12 cellular contexts compared by ENCODE assay signal in genomic region chr20:51496964-51497363, GRCh38. TPM values are rescaled to one million over a fixed set of nuclear protein-coding genes. Genes with fewer than 3 reads are reported as not detected.
DNase-seq lines count a peak whose midpoint lies in the region; ATAC-seq and TF ChIP-seq lines count a peak whose summit lies in the region.
"Had no signal": no experiment of that assay in that cellular context is flagged by ENCODE, and none has a peak within 500 bp of the region (broad histone marks: within the 10 kb centered on the region; RNA-seq: fewer than 3 reads in every experiment).

No MANE protein-coding gene starts in this region.

- no TSS peak for BruUV-seq in MCF 10A (replicated peaks; lab: Mats Ljungman, UMichigan)

- TF ChIP-seq POLR2A in breast epithelium (IDR thresholded peaks at IDR 0.05): no peak
- no peak for TF ChIP-seq POLR2A in tibial nerve (IDR thresholded peaks at IDR 0.05)

- intact Hi-C loops in breast epithelium (cut with DNase I; ENCODE audit: low total_unique reads) (no loop called here), MCF 10A (cut with micrococcal nuclease) (no loop called here)

- H3K27me3 Mint-ChIP-seq in MCF 10A (ENCODE audit: insufficient read depth, unreplicated experiment): peaks cover 24% of the 10 kb centered on the region
- no peaks in the 10 kb centered on the region for H3K27me3 Mint-ChIP-seq in T-helper 17 cell
- H3K27me3 Mint-ChIP-seq in endodermal cell (ENCODE audit: insufficient read depth): no peaks in the 10 kb centered on the region

- CTCF ChIA-PET in MCF 10A (lab: Yijun Ruan, JAX): interaction anchor here (0.6 kb wide), 3 partner anchors 10 to 67 kb away, joined by 3 read pairs; no protein-coding TSS in a partner anchor

- H3K9me3 Mint-ChIP-seq in MCF 10A (ENCODE audit: unreplicated experiment) (no peaks in the 10 kb centered on the region), endodermal cell (no peaks in the 10 kb centered on the region)

- no peaks in the 10 kb centered on the region for H3K9me3 ChIP-seq in breast epithelium
- H3K9me3 ChIP-seq in T-helper 17 cell (ENCODE audit: control insufficient read depth, low read length, poor library complexity, severe bottlenecking): no peaks in the 10 kb centered on the region
- no peaks in the 10 kb centered on the region for H3K9me3 ChIP-seq in endodermal cell (ENCODE audit: control insufficient read depth, low read length)
- no peaks in the 10 kb centered on the region for H3K9me3 ChIP-seq in tibial nerve
- no peaks in the 10 kb centered on the region for H3K9me3 ChIP-seq in right atrium auricular region

- H3K9ac ChIP-seq in endodermal cell (ENCODE audit: extremely low read depth, low read length, poor library complexity, severe bottlenecking): no peak overlapping the region

- H3K4me1 ChIP-seq in breast epithelium (peaks cover 0 to 6% of the 10 kb centered on the region in 2 donors), endodermal cell (ENCODE audit: control insufficient read depth, insufficient read depth, low read length) (no peaks in the 10 kb centered on the region), tibial nerve (peaks cover 0 to 53% (median 26%) of the 10 kb centered on the region in 4 donors), right atrium auricular region (peaks cover 0 to 35% of the 10 kb centered on the region in 2 donors)

- no peak overlapping the region for H3K4me3 Mint-ChIP-seq in MCF 10A (ENCODE audit: unreplicated experiment)
- peak overlapping the region; percentile 80 for H3K4me3 Mint-ChIP-seq in T-helper 17 cell
- H3K4me3 Mint-ChIP-seq in endodermal cell: no peak overlapping the region

- H3K4me1 Mint-ChIP-seq in MCF 10A (ENCODE audit: insufficient read depth, unreplicated experiment) (no peaks in the 10 kb centered on the region), T-helper 17 cell (peaks cover 76% of the 10 kb centered on the region), endodermal cell (peaks cover 29% of the 10 kb centered on the region)

- H3K36me3 Mint-ChIP-seq in MCF 10A (ENCODE audit: insufficient read depth, unreplicated experiment) (peaks cover 1% of the 10 kb centered on the region), T-helper 17 cell (ENCODE audit: low read depth) (peaks cover 6% of the 10 kb centered on the region), endodermal cell (ENCODE audit: low read depth) (no peaks in the 10 kb centered on the region)

- ATAC-seq in T-helper 17 cell: no peak
- ATAC-seq: HepG2 had no signal

- H3K36me3 ChIP-seq in breast epithelium (no peaks in the 10 kb centered on the region), endodermal cell (ENCODE audit: control insufficient read depth, insufficient read depth, low read length) (no peaks in the 10 kb centered on the region), tibial nerve (no peaks in the 10 kb centered on the region), right atrium auricular region (no peaks in the 10 kb centered on the region)

- H3K27ac Mint-ChIP-seq in MCF 10A (ENCODE audit: low read depth, unreplicated experiment) (no peak overlapping the region), T-helper 17 cell (peak overlapping the region; percentile 94), endodermal cell (no peak overlapping the region)

- no peak for DNase-seq in breast epithelium (ENCODE audit: low spot score in 2 of 2)
- DNase-seq in MCF 10A (ENCODE audit: unreplicated experiment): no peak
- DNase-seq in T-helper 17 cell: no peak
- peak; percentile 26 for DNase-seq in endodermal cell
- no peak for DNase-seq in tibial nerve (ENCODE audit: low spot score in 2 of 2)
- no peak for DNase-seq in epidermal melanocyte (ENCODE audit: insufficient read length, low spot score)
- DNase-seq in right atrium auricular region (ENCODE audit: low spot score): no peak
- DNase-seq in ACHN: no peak
- DNase-seq: activated CD4-positive, CD25-positive, alpha-beta regulatory T cell treated with anti-CD3 and anti-CD28 coated beads, Interleukin-2, amount 50 U/mL, for 72 hours; NCI-H1092 had no signal

- in situ Hi-C loops in ACHN (cut with HindIII; ENCODE audit: low pct_ligation_motif_present, low pct_unique_long_range_greater_than_20kb, low sequenced_read_pairs): no loop called here

- H3K27me3 ChIP-seq in breast epithelium (no peaks in the 10 kb centered on the region), endodermal cell (ENCODE audit: control insufficient read depth, insufficient read depth, low read length, poor library complexity, severe bottlenecking) (no peaks in the 10 kb centered on the region), tibial nerve (no peaks in the 10 kb centered on the region), right atrium auricular region (no peaks in the 10 kb centered on the region)

- H3K27ac ChIP-seq in breast epithelium (peak overlapping the region; percentile 52 to 70), endodermal cell (ENCODE audit: low read depth, low read length) (no peak overlapping the region), tibial nerve (peak overlapping the region in 3 of 4 donors; percentile 45 to 86 (median 55)), right atrium auricular region (no peak overlapping the region)
- H3K27ac ChIP-seq: RWPE1 had no signal

- 94 to 100% methylated on average over 3 to 7 of the region's 7 CpGs for WGBS in endodermal cell (ENCODE audit: insufficient coverage in 1 of 2, insufficient read length in 1 of 2), 2 experiments
- 74 to 75% methylated on average over 7 of the region's 7 CpGs for WGBS in tibial nerve, 2 donors

- no peak overlapping the region for H3K4me3 ChIP-seq in breast epithelium
- no peak overlapping the region for H3K4me3 ChIP-seq in endodermal cell (ENCODE audit: low read length)
- no peak overlapping the region for H3K4me3 ChIP-seq in tibial nerve
- H3K4me3 ChIP-seq in right atrium auricular region: no peak overlapping the region

- POLR2A ChIA-PET in MCF 10A (lab: Yijun Ruan, JAX): no interaction called here

- TF ChIP-seq CTCF in breast epithelium (IDR thresholded peaks at IDR 0.05) (no peak), MCF 10A (IDR thresholded peaks at IDR 0.05; ENCODE audit: unreplicated experiment) (no peak), endodermal cell (conservative IDR thresholded peaks at IDR 0.05) (no peak), tibial nerve (IDR thresholded peaks at IDR 0.05) (no peak), right atrium auricular region (IDR thresholded peaks at IDR 0.05) (no peak)

- TF ChIP-seq EP300 in tibial nerve (IDR thresholded peaks at IDR 0.05): no peak

RNA-seq across cellular contexts. Expression of gene NFATC2, which starts 45.6 kb away (rescaled TPM):
- total RNA-seq in breast epithelium (10 to 100 TPM in 2 of 3 donors, 1 to 10 TPM in 1; 5.9 to 11.9 (median 10.2) TPM), MCF 10A (2022) (0.07 and 0.12 TPM in 2 replicates), T-helper 17 cell (10 to 100 TPM; 51.0 to 58.7 TPM), endodermal cell (1 to 10 TPM; 1.5 to 2.1 TPM), tibial nerve (10 to 100 TPM in 1 of 4 donors, 1 to 10 TPM in 3; 6.0 to 11.5 (median 7.7) TPM), right atrium auricular region (10 to 100 TPM in 1 of 2 donors, 1 to 10 TPM in 1; 8.6 to 12.5 TPM)
- polyA plus RNA-seq in endodermal cell (2013, experiment 1 of 2): 1.2 TPM
- polyA plus RNA-seq in endodermal cell (2013, experiment 2 of 2): 0.87 TPM

Comparison
In these comparisons a context has a peak if more than half of its experiments do, and no peak if none do; other contexts are left out.
1. H3K27ac ChIP-seq: peak in breast epithelium (2 of 2) and tibial nerve (3 of 4); none in endodermal cell (single experiment) and right atrium auricular region (0 of 2).